In genomic region chr16:86513471-86514277, GRCh38 we compare ENCODE assay signal across 1 cellular context.
TF ChIP-seq lines count a peak whose summit lies in the region.

No MANE protein-coding gene starts in this region.

TF ChIP-seq in HepG2, 621 proteins besides CTCF, POLR2A, EP300 and RAD21:
- TF ChIP-seq ZNF326 (CRISPR knock-in tag; IDR thresholded peaks at IDR 0.05; ENCODE audit: borderline replicate concordance) (no peak), EZH2 (conservative IDR thresholded peaks at IDR 0.05; ENCODE audit: low read depth, low read length) (peak; percentile 48; the same call in 1 of the 2 replicates), KLF11 (CRISPR knock-in tag; IDR thresholded peaks at IDR 0.05) (no peak)
